Comparison of ENCODE assay signal across 2 cellular contexts in genomic region chr9:129885018-129885669, GRCh38.
TF ChIP-seq lines count a peak whose summit lies in the region.

No MANE protein-coding gene starts in this region.

TF ChIP-seq in A549, 52 proteins besides CTCF, POLR2A, EP300 and RAD21:
- TF ChIP-seq, protein P1, sequence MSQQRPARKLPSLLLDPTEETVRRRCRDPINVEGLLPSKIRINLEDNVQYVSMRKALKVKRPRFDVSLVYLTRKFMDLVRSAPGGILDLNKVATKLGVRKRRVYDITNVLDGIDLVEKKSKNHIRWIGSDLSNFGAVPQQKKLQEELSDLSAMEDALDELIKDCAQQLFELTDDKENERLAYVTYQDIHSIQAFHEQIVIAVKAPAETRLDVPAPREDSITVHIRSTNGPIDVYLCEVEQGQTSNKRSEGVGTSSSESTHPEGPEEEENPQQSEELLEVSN (IDR thresholded peaks at IDR 0.05; ENCODE audit: borderline replicate concordance, low read depth): no peak
- TF ChIP-seq ZFP36 (IDR thresholded peaks at IDR 0.05; ENCODE audit: borderline replicate concordance, partially characterized antibody) (no peak), ZC3H11A (IDR thresholded peaks at IDR 0.05) (no peak), GATA3 (IDR thresholded peaks at IDR 0.05; ENCODE audit: borderline replicate concordance) (no peak), MAFK (IDR thresholded peaks at IDR 0.05; ENCODE audit: partially characterized antibody) (no peak), RFX5 (IDR thresholded peaks at IDR 0.05) (no peak), FOXS1 (CRISPR knock-in tag; IDR thresholded peaks at IDR 0.05) (no peak), CBX8 (IDR thresholded peaks at IDR 0.05) (no peak)
- TF ChIP-seq, protein P2, sequence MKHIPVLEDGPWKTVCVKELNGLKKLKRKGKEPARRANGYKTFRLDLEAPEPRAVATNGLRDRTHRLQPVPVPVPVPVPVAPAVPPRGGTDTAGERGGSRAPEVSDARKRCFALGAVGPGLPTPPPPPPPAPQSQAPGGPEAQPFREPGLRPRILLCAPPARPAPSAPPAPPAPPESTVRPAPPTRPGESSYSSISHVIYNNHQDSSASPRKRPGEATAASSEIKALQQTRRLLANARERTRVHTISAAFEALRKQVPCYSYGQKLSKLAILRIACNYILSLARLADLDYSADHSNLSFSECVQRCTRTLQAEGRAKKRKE (CRISPR knock-in tag; IDR thresholded peaks at IDR 0.05; ENCODE audit: low read depth): no peak

TF ChIP-seq in GM12878, 131 proteins besides CTCF, POLR2A, EP300 and RAD21:
- no peak for TF ChIP-seq NR2C1 (IDR thresholded peaks at IDR 0.05)
- TF ChIP-seq NKRF (conservative IDR thresholded peaks at IDR 0.05): no peak; the same call in 1 of the 2 replicates
- TF ChIP-seq CHD2 (IDR thresholded peaks at IDR 0.05; ENCODE audit: borderline replicate concordance, low read depth, low read length): 0 out of 2 replicates have a peak, but pooled peaks have one; percentile 0
- no peak for TF ChIP-seq ZBED1 (IDR thresholded peaks at IDR 0.05; ENCODE audit: borderline replicate concordance)
- TF ChIP-seq SPI1 (IDR thresholded peaks at IDR 0.05; ENCODE audit: borderline replicate concordance, insufficient read depth, low read depth, low read length): peak; percentile 13; the same call in 1 of the 2 replicates
- peak; percentile 45 for TF ChIP-seq SMARCA5 (IDR thresholded peaks at IDR 0.05)
- TF ChIP-seq HDAC2 (IDR thresholded peaks at IDR 0.05): no peak
- 0 out of 2 replicates have a peak, but pooled peaks have one; percentile 12 for TF ChIP-seq RELB (IDR thresholded peaks at IDR 0.05; ENCODE audit: low read depth)
- TF ChIP-seq TCF3 (IDR thresholded peaks at IDR 0.05; ENCODE audit: borderline replicate concordance, insufficient read depth, low read depth, low read length): 0 out of 2 replicates have a peak, but pooled peaks have one; percentile 17
- no peak for TF ChIP-seq NR2F1 (conservative IDR thresholded peaks at IDR 0.05)
- peak; percentile 26; the same call in 1 of the 2 replicates for TF ChIP-seq BCL11A (IDR thresholded peaks at IDR 0.05; ENCODE audit: low read depth, low read length)
- no peak for TF ChIP-seq ZNF274 (IDR thresholded peaks at IDR 0.05; ENCODE audit: insufficient read depth, insufficient read length)
- peak; percentile 11; the same call in 1 of the 2 replicates for TF ChIP-seq PAX5 (IDR thresholded peaks at IDR 0.05; ENCODE audit: borderline replicate concordance, low read depth, low read length)
- no peak for TF ChIP-seq SUPT20H (IDR thresholded peaks at IDR 0.05; ENCODE audit: borderline replicate concordance, control insufficient read depth, low read depth, low read length)
- TF ChIP-seq MLLT1 (IDR thresholded peaks at IDR 0.05): 0 out of 2 replicates have a peak, but pooled peaks have one; percentile 19
- TF ChIP-seq ETV6 (conservative IDR thresholded peaks at IDR 0.05 in 1 of 2, IDR thresholded peaks at IDR 0.05 in 1 of 2; ENCODE audit: borderline replicate concordance in 1 of 2, low read depth in 1 of 2): 0 out of 4 replicates have a peak, but pooled peaks of 1 of the 2 experiments have one; percentile 2
- TF ChIP-seq POU2F2 (IDR thresholded peaks at IDR 0.05; ENCODE audit: borderline replicate concordance, low read depth, low read length): peak; percentile 7; the same call in 1 of the 3 replicates
- TF ChIP-seq EGR1 (IDR thresholded peaks at IDR 0.05; ENCODE audit: borderline replicate concordance in 1 of 2, low read depth in 2 of 2, low read length in 2 of 2): 0 out of 3 replicates have a peak, but pooled peaks of 1 of the 2 experiments have one; percentile 2
- peak; percentile 6; the same call in 1 of the 2 replicates for TF ChIP-seq DPF2 (IDR thresholded peaks at IDR 0.05)
- TF ChIP-seq PKNOX1 (IDR thresholded peaks at IDR 0.05): no peak
- no peak for TF ChIP-seq RELA (IDR thresholded peaks at IDR 0.05; ENCODE audit: borderline replicate concordance, partially characterized antibody)
- TF ChIP-seq ZNF217 (IDR thresholded peaks at IDR 0.05): no peak
- TF ChIP-seq POLR2AphosphoS5 (IDR thresholded peaks at IDR 0.05; ENCODE audit: low read length): peak; percentile 84
- no peak; the same call in 1 of the 2 replicates for TF ChIP-seq SMC3 (IDR thresholded peaks at IDR 0.05; ENCODE audit: borderline replicate concordance, low read length)
- no peak; the same call in 1 of the 2 replicates for TF ChIP-seq LARP7 (IDR thresholded peaks at IDR 0.05)
- TF ChIP-seq MYC (IDR thresholded peaks at IDR 0.05; ENCODE audit: insufficient read depth, insufficient read length, insufficient replicate concordance, low read length, severe bottlenecking): no peak
- no peak for TF ChIP-seq NFYA (IDR thresholded peaks at IDR 0.05; ENCODE audit: borderline replicate concordance, low read depth, low read length)
- peak; percentile 55; the same call in 1 of the 2 replicates for TF ChIP-seq POLR2AphosphoS2 (IDR thresholded peaks at IDR 0.05; ENCODE audit: low read depth, low read length)
- TF ChIP-seq EZH2 (IDR thresholded peaks at IDR 0.05; ENCODE audit: borderline replicate concordance, control insufficient read depth, low read depth, low read length): no peak
- TF ChIP-seq RAD51 (IDR thresholded peaks at IDR 0.05): 0 out of 2 replicates have a peak, but pooled peaks have one; percentile 12
